17 cellular contexts compared by ENCODE assay signal in genomic region chr4:45580306-45580705, GRCh38.
"Had no signal": no experiment of that assay in that cellular context is flagged by ENCODE, and none has a peak within 500 bp of the region (broad histone marks: within the 10 kb centered on the region; RNA-seq: fewer than 3 reads in every experiment).

No MANE protein-coding gene starts in this region.

- DNase-seq: activated CD4-positive, alpha-beta T cell treated with anti-CD3 and anti-CD28 coated beads, Interleukin-2, amount 10 ng/mL, durations not matched to agents 24 days and 14 days; activated CD4-positive, CD25-positive, alpha-beta regulatory T cell; activated CD8-positive, alpha-beta memory T cell treated with anti-CD3 and anti-CD28 coated beads, Interleukin-2, amount 50 U/mL, for 4 hours; activated naive CD4-positive, alpha-beta T cell treated with anti-CD3 and anti-CD28 coated beads for 36 hours; activated T-cell treated with anti-CD3 and anti-CD28 coated beads, Interleukin-2, amount 50 U/mL, for 4 hours; caudate nucleus; effector memory CD8-positive, alpha-beta T cell; foreskin fibroblast; mesendoderm; naive thymus-derived CD8-positive, alpha-beta T cell; ovary; stimulated activated CD4-positive, alpha-beta T cell treated with anti-CD3 and anti-CD28 coated beads, Interleukin-4, amount 100 ng/mL, for 24 hours; stomach; T-helper 9 cell; testis had no signal

- ATAC-seq: activated T-cell treated with anti-CD3 and anti-CD28 coated beads, Interleukin-2, amount 50 U/mL, for 4 hours; effector memory CD8-positive, alpha-beta T cell; naive thymus-derived CD8-positive, alpha-beta T cell; sciatic nerve; stimulated activated effector memory CD8-positive, alpha-beta T cell treated with anti-CD3 and anti-CD28 coated beads, Interleukin-12 subunit alpha, Interleukin-12 subunit beta, amount 100 ng/mL, for 72 hours had no signal
